ENCODE assay signal across 27 cellular contexts in genomic region chr2:97707428-97708380, GRCh38. TPM values are rescaled to one million over a fixed set of nuclear protein-coding genes. Genes with fewer than 3 reads are reported as not detected.
DNase-seq lines count a peak whose midpoint lies in the region; ATAC-seq, FAIRE-seq and TF ChIP-seq lines count a peak whose summit lies in the region.
"Had no signal": no experiment of that assay in that cellular context is flagged by ENCODE, and none has a peak within 500 bp of the region (broad histone marks: within the 10 kb centered on the region; RNA-seq: fewer than 3 reads in every experiment).

No MANE protein-coding gene starts in this region.

- no peaks in the 10 kb centered on the region for H3K36me3 ChIP-seq in colonic mucosa
- H3K36me3 ChIP-seq: adrenal gland, breast epithelium, prostate gland, uterus, WERI-Rb-1 had no signal

- no peaks in the 10 kb centered on the region for H3K27me3 ChIP-seq in colonic mucosa
- H3K27me3 ChIP-seq: adrenal gland, breast epithelium, uterus had no signal

- H3K9me3 Mint-ChIP-seq in activated naive CD8-positive, alpha-beta T cell treated with anti-CD3 and anti-CD28 coated beads, Interleukin-2, amount 10 ng/mL, durations not matched to agents 7 days and 5 days: no peaks in the 10 kb centered on the region
- no peaks in the 10 kb centered on the region for H3K9me3 Mint-ChIP-seq in activated naive CD8-positive, alpha-beta T cell treated with anti-CD3 and anti-CD28 coated beads for 36 hours
- H3K9me3 Mint-ChIP-seq in osteocyte (ENCODE audit: unreplicated experiment): no peaks in the 10 kb centered on the region
- H3K9me3 Mint-ChIP-seq: dendritic cell treated with granulocyte-macrophage colony-stimulating factor and Interleukin-4, amounts not matched to agents 40 ng/mL and 50 ng/mL, for 4 days; natural killer cell; T-helper 1 cell treated with Interleukin-12 subunit alpha and Interleukin-12 subunit beta and Interleukin-4 antibody, amounts not matched to agents 30 μg/mL and 1 μg/mL, for 36 hours had no signal

- no peak overlapping the region for H3K9ac ChIP-seq in colonic mucosa (ENCODE audit: low read depth in 2 of 2, low read length in 2 of 2)

- no peaks in the 10 kb centered on the region for H3K9me3 ChIP-seq in colonic mucosa
- H3K9me3 ChIP-seq: adrenal gland, breast epithelium, prostate gland, uterus had no signal

- peaks cover 9% of the 10 kb centered on the region for H3K27me3 Mint-ChIP-seq in activated naive CD8-positive, alpha-beta T cell treated with anti-CD3 and anti-CD28 coated beads, Interleukin-2, amount 10 ng/mL, durations not matched to agents 7 days and 5 days
- H3K27me3 Mint-ChIP-seq in activated naive CD8-positive, alpha-beta T cell treated with anti-CD3 and anti-CD28 coated beads for 36 hours: no peaks in the 10 kb centered on the region
- H3K27me3 Mint-ChIP-seq in osteocyte (ENCODE audit: unreplicated experiment): peaks cover 2% of the 10 kb centered on the region

- peak; percentile 29 for DNase-seq in activated naive CD8-positive, alpha-beta T cell treated with anti-CD3 and anti-CD28 coated beads, Interleukin-2, amount 10 ng/mL, durations not matched to agents 7 days and 5 days
- DNase-seq in activated naive CD8-positive, alpha-beta T cell treated with anti-CD3 and anti-CD28 coated beads for 36 hours: no peak
- DNase-seq in colonic mucosa (peak; percentile 54), mucosa of gallbladder (ENCODE audit: low spot score) (peak; percentile 53), HTR-8/SVneo (ENCODE audit: insufficient read length, low spot score) (no peak), osteocyte (ENCODE audit: extremely low spot score, unreplicated experiment) (no peak), NCI-H1436 treated with DMSO at 0.1 percent for 48 hours (lab: John Stamatoyannopoulos, UW) (no peak)
- DNase-seq: ACHN; HCEC 1CT; natural killer cell; NCI-H1417 treated with DMSO at 0.1 percent for 48 hours; NCI-H526 treated with DMSO at 0.1 percent for 48 hours; OCI-M1; stimulated activated CD4-positive, alpha-beta T cell treated with anti-CD3 and anti-CD28 coated beads, Interleukin-4, amount 100 ng/mL, for 1 hour; uterus; WERI-Rb-1 had no signal

- POLR2A ChIA-PET in activated naive CD8-positive, alpha-beta T cell treated with anti-CD3 and anti-CD28 coated beads, Interleukin-2, amount 10 ng/mL, durations not matched to agents 7 days and 5 days (lab: Charles Lee): interaction anchor here (1.3 to 1.4 kb wide), 2 partner anchors 35 to 117 kb away, joined by 3 read pairs; no protein-coding TSS in a partner anchor

- peaks cover 28% of the 10 kb centered on the region for H3K4me1 Mint-ChIP-seq in activated naive CD8-positive, alpha-beta T cell treated with anti-CD3 and anti-CD28 coated beads, Interleukin-2, amount 10 ng/mL, durations not matched to agents 7 days and 5 days
- peaks cover 32% of the 10 kb centered on the region for H3K4me1 Mint-ChIP-seq in activated naive CD8-positive, alpha-beta T cell treated with anti-CD3 and anti-CD28 coated beads for 36 hours
- peaks cover 3% of the 10 kb centered on the region for H3K4me1 Mint-ChIP-seq in osteocyte (ENCODE audit: unreplicated experiment)

- H3K27ac Mint-ChIP-seq in activated naive CD8-positive, alpha-beta T cell treated with anti-CD3 and anti-CD28 coated beads, Interleukin-2, amount 10 ng/mL, durations not matched to agents 7 days and 5 days: no peak overlapping the region
- no peak overlapping the region for H3K27ac Mint-ChIP-seq in activated naive CD8-positive, alpha-beta T cell treated with anti-CD3 and anti-CD28 coated beads for 36 hours
- no peak overlapping the region for H3K27ac Mint-ChIP-seq in osteocyte (ENCODE audit: unreplicated experiment)
- H3K27ac Mint-ChIP-seq: CD14-positive monocyte; dendritic cell treated with granulocyte-macrophage colony-stimulating factor and Interleukin-4, amounts not matched to agents 40 ng/mL and 50 ng/mL, for 4 days; natural killer cell; T-helper 1 cell treated with Interleukin-12 subunit alpha and Interleukin-12 subunit beta and Interleukin-4 antibody, amounts not matched to agents 30 μg/mL and 1 μg/mL, for 36 hours had no signal

- peaks cover 2% of the 10 kb centered on the region for H3K36me3 Mint-ChIP-seq in activated naive CD8-positive, alpha-beta T cell treated with anti-CD3 and anti-CD28 coated beads, Interleukin-2, amount 10 ng/mL, durations not matched to agents 7 days and 5 days
- peaks cover 6% of the 10 kb centered on the region for H3K36me3 Mint-ChIP-seq in activated naive CD8-positive, alpha-beta T cell treated with anti-CD3 and anti-CD28 coated beads for 36 hours
- H3K36me3 Mint-ChIP-seq in osteocyte (ENCODE audit: unreplicated experiment): no peaks in the 10 kb centered on the region
- H3K36me3 Mint-ChIP-seq: CD14-positive monocyte, natural killer cell had no signal

- TF ChIP-seq CTCF in colonic mucosa (IDR thresholded peaks at IDR 0.05) (no peak), osteocyte (IDR thresholded peaks at IDR 0.05) (no peak)

- H3K4me1 ChIP-seq in colonic mucosa: no peaks in the 10 kb centered on the region
- H3K4me1 ChIP-seq: adrenal gland, breast epithelium, prostate gland, uterus had no signal

- ATAC-seq in activated naive CD8-positive, alpha-beta T cell treated with anti-CD3 and anti-CD28 coated beads, Interleukin-2, amount 10 ng/mL, durations not matched to agents 7 days and 5 days (ENCODE audit: low read depth): no peak
- no peak for ATAC-seq in activated CD4-positive, CD25-positive, alpha-beta regulatory T cell treated with anti-CD3 and anti-CD28 coated beads, Interleukin-2, amount 50 U/mL, for 24 hours
- ATAC-seq: natural killer cell had no signal

- H3K4me3 ChIP-seq in colonic mucosa: no peak overlapping the region
- H3K4me3 ChIP-seq: adrenal gland, breast epithelium, prostate gland, smooth muscle cell, uterus had no signal

- H3K4me3 Mint-ChIP-seq in activated naive CD8-positive, alpha-beta T cell treated with anti-CD3 and anti-CD28 coated beads, Interleukin-2, amount 10 ng/mL, durations not matched to agents 7 days and 5 days: no peak overlapping the region
- no peak overlapping the region for H3K4me3 Mint-ChIP-seq in activated naive CD8-positive, alpha-beta T cell treated with anti-CD3 and anti-CD28 coated beads for 36 hours
- H3K4me3 Mint-ChIP-seq in osteocyte (ENCODE audit: unreplicated experiment): no peak overlapping the region
- H3K4me3 Mint-ChIP-seq: CD14-positive monocyte; dendritic cell treated with granulocyte-macrophage colony-stimulating factor and Interleukin-4, amounts not matched to agents 40 ng/mL and 50 ng/mL, for 4 days; natural killer cell; T-helper 1 cell treated with Interleukin-12 subunit alpha and Interleukin-12 subunit beta and Interleukin-4 antibody, amounts not matched to agents 30 μg/mL and 1 μg/mL, for 36 hours had no signal

- FAIRE-seq in HTR-8/SVneo (lab: Jason Lieb, UNC): no peak
- FAIRE-seq: G401.6, GM19239 had no signal

- no peak overlapping the region for H3K27ac ChIP-seq in colonic mucosa
- H3K27ac ChIP-seq: adrenal gland, breast epithelium, prostate gland, uterus, WERI-Rb-1 had no signal

- intact Hi-C loops in colonic mucosa (cut with DNase I): no loop called here

RNA-seq across cellular contexts. Expression of gene ZAP70, which starts 5.7 kb away (rescaled TPM):
- total RNA-seq in activated naive CD8-positive, alpha-beta T cell treated with anti-CD3 and anti-CD28 coated beads, Interleukin-2, amount 10 ng/mL, durations not matched to agents 7 days and 5 days: 100 to 1,000 TPM; 350 to 367 TPM
- total RNA-seq in activated naive CD8-positive, alpha-beta T cell treated with anti-CD3 and anti-CD28 coated beads for 36 hours: 100 to 1,000 TPM; 198 to 204 TPM
- total RNA-seq in colonic mucosa (1 to 10 TPM; 2.2 to 3.4 TPM), mucosa of gallbladder (12.6 TPM), osteocyte (0.44 and 1.1 TPM in 2 replicates)
- total RNA-seq: fibroblast of villous mesenchyme had no signal

RNA-seq across cellular contexts. Expression of gene C2orf92, which starts 38.2 kb away (rescaled TPM):
- 1 to 10 TPM; 6.9 to 8.8 TPM for total RNA-seq in activated naive CD8-positive, alpha-beta T cell treated with anti-CD3 and anti-CD28 coated beads, Interleukin-2, amount 10 ng/mL, durations not matched to agents 7 days and 5 days
- total RNA-seq in activated naive CD8-positive, alpha-beta T cell treated with anti-CD3 and anti-CD28 coated beads for 36 hours: 1 to 10 TPM; 6.1 to 7.3 TPM
- total RNA-seq in colonic mucosa (1 to 10 TPM; 4.6 to 5.0 TPM), mucosa of gallbladder (4.8 TPM), osteocyte (13.7 and 15.0 TPM in 2 replicates)

RNA-seq across cellular contexts. Expression of gene ACTR1B, which starts 43.9 kb away (rescaled TPM):
- 10 to 100 TPM; 96.2 to 98.7 TPM for total RNA-seq in activated naive CD8-positive, alpha-beta T cell treated with anti-CD3 and anti-CD28 coated beads, Interleukin-2, amount 10 ng/mL, durations not matched to agents 7 days and 5 days
- 10 to 100 TPM; 85.4 to 89.6 TPM for total RNA-seq in activated naive CD8-positive, alpha-beta T cell treated with anti-CD3 and anti-CD28 coated beads for 36 hours
- total RNA-seq in colonic mucosa: 10 to 100 TPM; 71.3 to 82.9 TPM
- 86.6 TPM for total RNA-seq in mucosa of gallbladder
- 54.4 and 56.6 TPM in 2 replicates for total RNA-seq in osteocyte

Comparison
In these comparisons a context has a peak if more than half of its experiments do, and no peak if none do; other contexts are left out.
1. DNase-seq: peak in activated naive CD8-positive, alpha-beta T cell treated with anti-CD3 and anti-CD28 coated beads, Interleukin-2, amount 10 ng/mL, durations not matched to agents 7 days and 5 days (single experiment), colonic mucosa (single experiment) and mucosa of gallbladder (single experiment); none in activated naive CD8-positive, alpha-beta T cell treated with anti-CD3 and anti-CD28 coated beads for 36 hours (single experiment), HTR-8/SVneo (single experiment), osteocyte (single experiment) and NCI-H1436 treated with DMSO at 0.1 percent for 48 hours (single experiment).
2. RNA of gene ZAP70, which starts 5.7 kb away (total RNA-seq): 350 to 367 TPM in activated naive CD8-positive, alpha-beta T cell treated with anti-CD3 and anti-CD28 coated beads, Interleukin-2, amount 10 ng/mL, durations not matched to agents 7 days and 5 days and 198 to 204 TPM in activated naive CD8-positive, alpha-beta T cell treated with anti-CD3 and anti-CD28 coated beads for 36 hours; 12.6 TPM in mucosa of gallbladder (single experiment), 2.2 to 3.4 TPM in colonic mucosa and 0.44 to 1.1 TPM in osteocyte; every median in the first group is over 10 times any median in the second.